17 cellular contexts compared by ENCODE assay signal in genomic region chr17:10088444-10088843, GRCh38.
DNase-seq lines count a peak whose midpoint lies in the region; ATAC-seq and TF ChIP-seq lines count a peak whose summit lies in the region.
"Had no signal": no experiment of that assay in that cellular context is flagged by ENCODE, and none has a peak within 500 bp of the region (broad histone marks: within the 10 kb centered on the region; RNA-seq: fewer than 3 reads in every experiment).

No MANE protein-coding gene starts in this region.

- H3K79me1 ChIP-seq in IMR-90 (ENCODE audit: low read depth in 1 of 2, low read length in 2 of 2), result 0 out of 4 replicates have a peak, but pooled peaks cover 0 to 3% of the 10 kb centered on the region in 2 experiments

- H3K27me3 ChIP-seq in heart left ventricle, result no peaks in the 10 kb centered on the region
- H3K27me3 ChIP-seq in IMR-90 (ENCODE audit: control insufficient read depth, insufficient read depth, low read length), result no peaks in the 10 kb centered on the region
- no peaks in the 10 kb centered on the region for H3K27me3 ChIP-seq in gastroesophageal sphincter
- H3K27me3 ChIP-seq in sigmoid colon, result no peaks in the 10 kb centered on the region

- DNase-seq in heart left ventricle (no peak), Right ventricle myocardium inferior (ENCODE audit: missing footprints) (no peak), IMR-90 (no peak), sigmoid colon (peak; percentile 80), NCI-H1436 (lab: John Stamatoyannopoulos, UW) (no peak)
- no peak for DNase-seq in activated CD4-positive, alpha-beta T cell treated with anti-CD3 and anti-CD28 coated beads, Interleukin-2, amount 10 ng/mL, durations not matched to agents 7 days and 5 days
- DNase-seq: CD8-positive, alpha-beta memory T cell; DMS79; H9; KBM-7; NCI-H1436 treated with DMSO at 0.1 percent for 48 hours; NCI-H2029 treated with DMSO at 0.1 percent for 48 hours; NCI-H2171 treated with DMSO at 0.1 percent for 48 hours had no signal

- H3K27ac ChIP-seq in heart left ventricle (peak overlapping the region in 8 of 12 donors; percentile 17 to 57 (median 40)), IMR-90 (ENCODE audit: insufficient read depth, low read length) (no peak overlapping the region), gastroesophageal sphincter (peak overlapping the region in 3 of 4 donors; percentile 20 to 69 (median 55)), sigmoid colon (peak overlapping the region; percentile 29 to 64 (median 55))
- H3K27ac ChIP-seq: 22Rv1 had no signal

- no peak overlapping the region for H2BK20ac ChIP-seq in IMR-90 (ENCODE audit: low read depth, low read length)

- CTCF ChIA-PET in IMR-90 (lab: Yijun Ruan, JAX), result no interaction called here
- CTCF ChIA-PET in activated CD4-positive, alpha-beta T cell treated with anti-CD3 and anti-CD28 coated beads, Interleukin-2, amount 10 ng/mL, durations not matched to agents 7 days and 5 days (lab: Charles Lee), result interaction anchor here (0.6 kb wide), 1 partner anchor 30 kb away, joined by 3 read pairs; no protein-coding TSS in a partner anchor

- POLR2A ChIA-PET in IMR-90 (lab: Charles Lee; ENCODE audit: unreplicated experiment), result no interaction called here
- POLR2A ChIA-PET in activated CD4-positive, alpha-beta T cell treated with anti-CD3 and anti-CD28 coated beads, Interleukin-2, amount 10 ng/mL, durations not matched to agents 7 days and 5 days (lab: Charles Lee), result no interaction called here

- ATAC-seq in heart left ventricle (no peak), Right ventricle myocardium inferior (no peak), IMR-90 (ENCODE audit: low read depth) (no peak), gastroesophageal sphincter (peak; percentile 7), HG03045 (IDR thresholded peaks at IDR 0.05; ENCODE audit: unreplicated experiment) (no peak)
- ATAC-seq: Panc1 had no signal

- in situ Hi-C loops in IMR-90 (cut with MboI; ENCODE audit: low sequenced_read_pairs), result no loop called here

- TF ChIP-seq EP300 in gastroesophageal sphincter (IDR thresholded peaks at IDR 0.05) (no peak), sigmoid colon (IDR thresholded peaks at IDR 0.05) (peak in 2 of 4 donors; percentile 35 to 40)

- H3K9ac ChIP-seq in IMR-90 (ENCODE audit: low read depth, low read length), result no peak overlapping the region

- no peak overlapping the region for H3K4me2 ChIP-seq in IMR-90 (ENCODE audit: low read depth, low read length)

- H4K8ac ChIP-seq in IMR-90 (ENCODE audit: low read depth in 2 of 2, low read length in 2 of 2), result no peak overlapping the region

- peaks cover 0 to 52% (median 33%) of the 10 kb centered on the region in 12 donors for H3K4me1 ChIP-seq in heart left ventricle
- peaks cover 14% of the 10 kb centered on the region for H3K4me1 ChIP-seq in IMR-90 (ENCODE audit: control insufficient read depth, insufficient read depth, low read length)
- peaks cover 3 to 52% (median 25%) of the 10 kb centered on the region in 3 donors for H3K4me1 ChIP-seq in gastroesophageal sphincter
- H3K4me1 ChIP-seq in sigmoid colon, result peaks cover 2 to 59% (median 55%) of the 10 kb centered on the region in 4 donors

- peaks cover 6% of the 10 kb centered on the region for H3K27me3 Mint-ChIP-seq in activated CD4-positive, alpha-beta T cell treated with anti-CD3 and anti-CD28 coated beads, Interleukin-2, amount 10 ng/mL, durations not matched to agents 7 days and 5 days
- H3K27me3 Mint-ChIP-seq: CD8-positive, alpha-beta memory T cell had no signal

- peaks cover 9% of the 10 kb centered on the region for H3K9me3 Mint-ChIP-seq in activated CD4-positive, alpha-beta T cell treated with anti-CD3 and anti-CD28 coated beads, Interleukin-2, amount 10 ng/mL, durations not matched to agents 7 days and 5 days

- no peak overlapping the region for H3K18ac ChIP-seq in IMR-90 (ENCODE audit: low read depth, low read length)

- H3K9me3 ChIP-seq in heart left ventricle, result peaks cover 0 to 19% (median 3%) of the 10 kb centered on the region in 12 donors
- peaks cover 8% of the 10 kb centered on the region for H3K9me3 ChIP-seq in IMR-90 (ENCODE audit: control insufficient read depth, insufficient read depth, low read length)
- H3K9me3 ChIP-seq in gastroesophageal sphincter, result peaks cover 0 to 12% (median 0%) of the 10 kb centered on the region in 3 donors
- H3K9me3 ChIP-seq in sigmoid colon, result peaks cover 0 to 7% (median 0%) of the 10 kb centered on the region in 4 donors

- BruUV-seq in IMR-90 (replicated peaks; lab: Mats Ljungman, UMichigan), result no TSS peak

- intact Hi-C loops in heart left ventricle (cut with DNase I), result no loop called here
- intact Hi-C loops in Right ventricle myocardium inferior (cut with DNase I), result no loop called here
- intact Hi-C loops in IMR-90 (cut with micrococcal nuclease), result no loop called here
- intact Hi-C loops in sigmoid colon (cut with DNase I), result no loop called here

- no peaks in the 10 kb centered on the region for H3K36me3 Mint-ChIP-seq in activated CD4-positive, alpha-beta T cell treated with anti-CD3 and anti-CD28 coated beads, Interleukin-2, amount 10 ng/mL, durations not matched to agents 7 days and 5 days (ENCODE audit: low read depth)

- no peaks in the 10 kb centered on the region for H4K20me1 ChIP-seq in IMR-90 (ENCODE audit: insufficient read depth, low read length)

- no peak overlapping the region for H4K91ac ChIP-seq in IMR-90 (ENCODE audit: insufficient read depth, low read depth, low read length)

- H3K4ac ChIP-seq in IMR-90 (ENCODE audit: low read depth, low read length), result no peak overlapping the region

- no peak for TF ChIP-seq RAD21 in IMR-90 (IDR thresholded peaks at IDR 0.05; ENCODE audit: low read length)

- H3K4me3 ChIP-seq in heart left ventricle (no peak overlapping the region), IMR-90 (ENCODE audit: insufficient read depth, low read depth, low read length) (no peak overlapping the region), gastroesophageal sphincter (no peak overlapping the region), sigmoid colon (no peak overlapping the region)

- WGBS in heart left ventricle, 4 donors, result 62 to 73% (median 68%) methylated on average over 6 of the region's 6 CpGs
- WGBS in IMR-90 (ENCODE audit: extremely low coverage in 2 of 2, insufficient read length in 1 of 2), 2 experiments, result no CpG with 5 or more reads among the region's 6 CpGs
- 30 to 38% methylated on average over 3 of the region's 6 CpGs for WGBS in gastroesophageal sphincter (ENCODE audit: low coverage in 1 of 2), 2 donors
- 60 to 77% methylated on average over 6 of the region's 6 CpGs for WGBS in sigmoid colon, 2 donors

- H3K9me1 ChIP-seq in IMR-90 (ENCODE audit: insufficient read depth, low read length), result peaks cover 7% of the 10 kb centered on the region; the same call in 1 of the 2 replicates

- no peak overlapping the region for H3K23ac ChIP-seq in IMR-90 (ENCODE audit: low read depth, low read length)

- no peak overlapping the region for H3K27ac Mint-ChIP-seq in activated CD4-positive, alpha-beta T cell treated with anti-CD3 and anti-CD28 coated beads, Interleukin-2, amount 10 ng/mL, durations not matched to agents 7 days and 5 days
- H3K27ac Mint-ChIP-seq: H9 had no signal

- H2AFZ ChIP-seq in IMR-90 (replicated peaks; ENCODE audit: low read length, poor library complexity), result no peak overlapping the region

- TF ChIP-seq CTCF in heart left ventricle (IDR thresholded peaks at IDR 0.05), result no peak
- no peak for TF ChIP-seq CTCF in IMR-90 (conservative IDR thresholded peaks at IDR 0.05; ENCODE audit: low read depth, low read length)
- TF ChIP-seq CTCF in gastroesophageal sphincter (IDR thresholded peaks at IDR 0.05), result no peak
- no peak for TF ChIP-seq CTCF in sigmoid colon (IDR thresholded peaks at IDR 0.05)

- H2BK120ac ChIP-seq in IMR-90 (ENCODE audit: low read depth, low read length), result no peak overlapping the region

- dilution Hi-C loops in IMR-90 (cut with HindIII; ENCODE audit: low sequenced_read_pairs, unreplicated experiment), result no loop called here

- no peak overlapping the region for H3K56ac ChIP-seq in IMR-90 (ENCODE audit: extremely low read depth, insufficient read depth, low read length)

- H2AK9ac ChIP-seq in IMR-90 (replicated peaks; ENCODE audit: low read depth, low read length, poor library complexity), result no peak overlapping the region

- no peak overlapping the region for H2BK5ac ChIP-seq in IMR-90 (ENCODE audit: low read depth, low read length, poor library complexity, severe bottlenecking)

- H3K36me3 ChIP-seq in heart left ventricle (no peaks in the 10 kb centered on the region), IMR-90 (ENCODE audit: control insufficient read depth, insufficient read depth, low read length) (no peaks in the 10 kb centered on the region), gastroesophageal sphincter (no peaks in the 10 kb centered on the region), sigmoid colon (no peaks in the 10 kb centered on the region)

- no peaks in the 10 kb centered on the region for H3K4me1 Mint-ChIP-seq in activated CD4-positive, alpha-beta T cell treated with anti-CD3 and anti-CD28 coated beads, Interleukin-2, amount 10 ng/mL, durations not matched to agents 7 days and 5 days
- H3K4me1 Mint-ChIP-seq: H9 had no signal

- no peak overlapping the region for H3K4me3 Mint-ChIP-seq in activated CD4-positive, alpha-beta T cell treated with anti-CD3 and anti-CD28 coated beads, Interleukin-2, amount 10 ng/mL, durations not matched to agents 7 days and 5 days
- H3K4me3 Mint-ChIP-seq: CD8-positive, alpha-beta memory T cell; H9 had no signal

- H2BK15ac ChIP-seq in IMR-90 (ENCODE audit: low read depth, low read length), result no peak overlapping the region

- TF ChIP-seq POLR2A in heart left ventricle (IDR thresholded peaks at IDR 0.05), result no peak
- TF ChIP-seq POLR2A in IMR-90 (IDR thresholded peaks at IDR 0.05; ENCODE audit: low read depth, low read length), result no peak
- no peak for TF ChIP-seq POLR2A in gastroesophageal sphincter (IDR thresholded peaks at IDR 0.05)
- no peak for TF ChIP-seq POLR2A in sigmoid colon (IDR thresholded peaks at IDR 0.05)

- H4K5ac ChIP-seq in IMR-90 (ENCODE audit: low read depth, low read length), result no peak overlapping the region

- H2AK5ac ChIP-seq in IMR-90 (ENCODE audit: low read depth, low read length), result no peak overlapping the region

- H3K14ac ChIP-seq in IMR-90 (replicated peaks; ENCODE audit: low read depth, low read length), result no peak overlapping the region

TF ChIP-seq in IMR-90, 13 proteins besides CTCF, POLR2A, EP300 and RAD21 (continues in another document):
- no peak for TF ChIP-seq MXI1 (IDR thresholded peaks at IDR 0.05; ENCODE audit: borderline replicate concordance, low read depth, low read length)
- TF ChIP-seq FOS (IDR thresholded peaks at IDR 0.05; ENCODE audit: low read depth, low read length), result no peak
- TF ChIP-seq USF2 (IDR thresholded peaks at IDR 0.05; ENCODE audit: low read depth, low read length), result no peak
- TF ChIP-seq NFE2L2 (IDR thresholded peaks at IDR 0.05; ENCODE audit: low read depth, low read length), result no peak
- TF ChIP-seq MAFK (IDR thresholded peaks at IDR 0.05; ENCODE audit: low read depth, low read length), result peak; percentile 67
